In genomic region chr16:30094541-30095165, GRCh38 we compare ENCODE assay signal across 8 cellular contexts. TPM values are rescaled to one million over a fixed set of nuclear protein-coding genes. Genes with fewer than 3 reads are reported as not detected.
DNase-seq lines count a peak whose midpoint lies in the region; ATAC-seq and TF ChIP-seq lines count a peak whose summit lies in the region.

No MANE protein-coding gene starts in this region.

- peaks cover 24% of the 10 kb centered on the region for H3K4me1 ChIP-seq in MM.1S (ENCODE audit: low read length)

- peaks cover 21% of the 10 kb centered on the region for H3K79me2 ChIP-seq in MM.1S (ENCODE audit: low read length)

- peak overlapping the region; percentile 93 to 97 for H3K4me3 Mint-ChIP-seq in effector memory CD8-positive, alpha-beta T cell
- H3K4me3 Mint-ChIP-seq in nephron progenitor cell: peak overlapping the region; percentile 81

- H3F3A ChIP-seq in MM.1S (ENCODE audit: insufficient read depth, low read length): peaks cover 22% of the 10 kb centered on the region

- peak overlapping the region; percentile 95 to 96 for H3K27ac Mint-ChIP-seq in effector memory CD8-positive, alpha-beta T cell
- H3K27ac Mint-ChIP-seq in nephron progenitor cell: peak overlapping the region; percentile 97

- H3K9ac ChIP-seq in MM.1S (ENCODE audit: low read length): peak overlapping the region; percentile 95; the same call in 1 of the 2 replicates

- no peak for ATAC-seq in effector memory CD8-positive, alpha-beta T cell (replicated peaks)
- no peak for ATAC-seq in esophagus mucosa

- DNase-seq in MM.1S (no peak), nephron progenitor cell (peak; percentile 72), NK-92 (lab: John Stamatoyannopoulos, UW; ENCODE audit: unreplicated experiment) (no peak), NCI-H146 (lab: John Stamatoyannopoulos, UW) (no peak), NAMALWA (ENCODE audit: low spot score) (no peak)
- DNase-seq in effector memory CD8-positive, alpha-beta T cell: no peak

- peak overlapping the region; percentile 75 for H3K27ac ChIP-seq in 22Rv1
- H3K27ac ChIP-seq in MM.1S (ENCODE audit: low read length): peak overlapping the region; percentile 55; the same call in 1 of the 2 replicates

- peak overlapping the region; percentile 100 for H3K4me2 ChIP-seq in MM.1S (ENCODE audit: low read depth, low read length)

- no peaks in the 10 kb centered on the region for H3K27me3 Mint-ChIP-seq in effector memory CD8-positive, alpha-beta T cell
- peaks cover 10% of the 10 kb centered on the region for H3K27me3 Mint-ChIP-seq in nephron progenitor cell (ENCODE audit: low read depth, poor library complexity)

- peak overlapping the region; percentile 99 for H3K4me3 ChIP-seq in MM.1S (ENCODE audit: low read length)

- peaks cover 27 to 34% of the 10 kb centered on the region in 2 donors for H3K4me1 Mint-ChIP-seq in effector memory CD8-positive, alpha-beta T cell (ENCODE audit: low read depth in 2 of 2)
- H3K4me1 Mint-ChIP-seq in nephron progenitor cell: peaks cover 60% of the 10 kb centered on the region

- no peaks in the 10 kb centered on the region for H3K36me3 ChIP-seq in MM.1S (replicated peaks; ENCODE audit: insufficient read depth, low read length)

- H3K9me3 Mint-ChIP-seq in effector memory CD8-positive, alpha-beta T cell: peaks cover 0 to 6% of the 10 kb centered on the region in 2 donors
- peaks cover 32% of the 10 kb centered on the region for H3K9me3 Mint-ChIP-seq in nephron progenitor cell

- H3K9me2 ChIP-seq in MM.1S (replicated peaks; ENCODE audit: insufficient read depth, low read length): no peaks in the 10 kb centered on the region

- no peaks in the 10 kb centered on the region for H3K9me3 ChIP-seq in MM.1S (replicated peaks; ENCODE audit: insufficient read depth, low read length)

- H2AFZ ChIP-seq in MM.1S (ENCODE audit: low read length): no peak overlapping the region

- TF ChIP-seq CTCF in 22Rv1 (IDR thresholded peaks at IDR 0.05) (no peak), MM.1S (IDR thresholded peaks at IDR 0.05; ENCODE audit: low read length) (no peak), nephron progenitor cell (IDR thresholded peaks at IDR 0.05) (no peak)

- H3K36me3 Mint-ChIP-seq in effector memory CD8-positive, alpha-beta T cell (ENCODE audit: insufficient read depth): peaks cover 45% of the 10 kb centered on the region
- H3K36me3 Mint-ChIP-seq in nephron progenitor cell (ENCODE audit: low read depth): peaks cover 27% of the 10 kb centered on the region

- H4K20me1 ChIP-seq in MM.1S (ENCODE audit: insufficient read depth, low read length): no peaks in the 10 kb centered on the region

- H3K27me3 ChIP-seq in MM.1S (replicated peaks; ENCODE audit: insufficient read depth, low read length): no peaks in the 10 kb centered on the region

RNA-seq across cellular contexts. Expression of gene YPEL3, which starts 1.4 kb away (rescaled TPM):
- total RNA-seq in esophagus mucosa: 22.8 TPM

RNA-seq across cellular contexts. Expression of gene TBX6, which starts 2.9 kb away (rescaled TPM):
- 3.6 TPM for total RNA-seq in esophagus mucosa

RNA-seq across cellular contexts. Expression of gene GDPD3, which starts 18.7 kb away (rescaled TPM):
- 85.3 TPM for total RNA-seq in esophagus mucosa

RNA-seq across cellular contexts. Expression of gene PPP4C, which starts 18.9 kb away (rescaled TPM):
- 112 TPM for total RNA-seq in esophagus mucosa

RNA-seq across cellular contexts. Expression of gene MAPK3, which starts 28.4 kb away (rescaled TPM):
- total RNA-seq in esophagus mucosa: 126 TPM
